16 cellular contexts compared by ENCODE assay signal in the genomic region with DNA sequence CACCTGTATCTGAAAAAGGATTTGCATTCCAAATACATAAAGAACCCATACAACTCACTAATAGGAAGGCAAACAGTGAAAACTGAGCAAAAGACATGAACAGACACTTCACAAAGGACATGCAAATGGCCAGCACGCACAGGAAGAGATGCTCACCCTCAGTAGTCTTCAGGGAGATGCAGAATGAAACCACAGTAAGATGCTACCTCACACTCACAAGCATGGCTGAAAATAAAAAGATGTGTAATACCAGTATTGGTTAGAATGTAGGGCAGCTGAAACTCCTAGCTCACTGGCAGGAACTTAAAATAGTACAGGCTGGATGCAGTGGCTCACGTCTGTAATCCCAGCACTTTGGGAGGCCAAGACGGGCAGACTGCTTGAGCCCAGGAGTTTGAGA.
DNase-seq lines count a peak whose midpoint lies in the region; ATAC-seq, FAIRE-seq and TF ChIP-seq lines count a peak whose summit lies in the region.
"Had no signal": no experiment of that assay in that cellular context is flagged by ENCODE, and none has a peak within 500 bp of the region (broad histone marks: within the 10 kb centered on the region; RNA-seq: fewer than 3 reads in every experiment).

No MANE protein-coding gene starts in this region.

- no peaks in the 10 kb centered on the region for H3K9me3 ChIP-seq in Karpas-422 (ENCODE audit: low read length)
- H3K9me3 ChIP-seq in mammary epithelial cell (replicated peaks; ENCODE audit: insufficient read depth, low read length), result no peaks in the 10 kb centered on the region

- in situ Hi-C loops in mammary epithelial cell (cut with MboI; ENCODE audit: low sequenced_read_pairs in 2 of 2), result loop anchor here in 1 of 2 donors (5.0 to 10.0 kb wide), 2 partner anchors 227 to 389 kb away; no protein-coding TSS in a partner anchor

- ATAC-seq in HG02870 (IDR thresholded peaks at IDR 0.05; ENCODE audit: unreplicated experiment), result peak; percentile 57

- POLR2A ChIA-PET in GM10248 (lab: Yijun Ruan, JAX), result no interaction called here
- POLR2A ChIA-PET in RWPE1 (lab: Yijun Ruan, JAX; ENCODE audit: low non-redundant PET), result no interaction called here

- CTCF ChIA-PET in GM10248 (lab: Yijun Ruan, JAX), result interaction anchor here (1.2 to 3.7 kb wide), 5 partner anchors 8 to 222 kb away, joined by 3 to 16 read pairs (median 13); a partner anchor contains a TSS
- CTCF ChIA-PET in mammary epithelial cell (lab: Charles Lee; ENCODE audit: low non-redundant PET), result no interaction called here
- CTCF ChIA-PET in RWPE1 (lab: Yijun Ruan, JAX), result no interaction called here

- FAIRE-seq in GM19239 (lab: Jason Lieb, UNC), result peak; percentile 87
- FAIRE-seq: HTR-8/SVneo had no signal

- H4K20me1 ChIP-seq in Karpas-422 (ENCODE audit: insufficient read depth, low read depth, low read length) (no peaks in the 10 kb centered on the region), mammary epithelial cell (ENCODE audit: insufficient read depth, low read length) (no peaks in the 10 kb centered on the region)

- H3K36me3 ChIP-seq in Karpas-422 (ENCODE audit: insufficient read depth, low read length) (no peaks in the 10 kb centered on the region), mammary epithelial cell (ENCODE audit: insufficient read depth, low read length) (no peaks in the 10 kb centered on the region)

- no peak overlapping the region for H3K4me3 ChIP-seq in Karpas-422 (ENCODE audit: low read length)
- H3K4me3 ChIP-seq in mammary epithelial cell (replicated peaks in 1 of 3; ENCODE audit: insufficient read depth in 1 of 3, low read depth in 2 of 3, low read length in 3 of 3), result no peak overlapping the region

- H3K27ac ChIP-seq in Karpas-422 (ENCODE audit: low read length), result no peak overlapping the region
- no peak overlapping the region for H3K27ac ChIP-seq in mammary epithelial cell (ENCODE audit: insufficient read depth, low read depth, low read length)
- H3K27ac ChIP-seq in RWPE1, result no peak overlapping the region

- dilution Hi-C loops in mammary epithelial cell (cut with HindIII; ENCODE audit: low sequenced_read_pairs), result loop anchor here (5.0 kb wide), 1 partner anchor 53 kb away; no protein-coding TSS in a partner anchor

- DNase-seq in GM10248 (ENCODE audit: extremely low spot score) (peak; percentile 52), GM19239 (ENCODE audit: insufficient read length, low spot score) (peak; percentile 21), Karpas-422 (peak; percentile 61), A172 (ENCODE audit: low spot score) (no peak), mammary epithelial cell (no peak), RWPE1 (ENCODE audit: low spot score) (no peak), SHP77 (lab: John Stamatoyannopoulos, UW) (no peak)
- DNase-seq: activated CD4-positive, CD25-positive, alpha-beta regulatory T cell treated with anti-CD3 and anti-CD28 coated beads, Interleukin-2, amount 50 U/mL, for 72 hours; AML-193; endodermal cell; NCI-H2171; nephron progenitor cell; SIG-M5; substantia nigra had no signal

- 100% methylated on average over 3 of the region's 3 CpGs for WGBS in mammary epithelial cell (ENCODE audit: low coverage, missing lambda C conversion rate)

- intact Hi-C loops in mammary epithelial cell (cut with micrococcal nuclease), result no loop called here

- H2AFZ ChIP-seq in Karpas-422 (ENCODE audit: low read length) (no peak overlapping the region), mammary epithelial cell (ENCODE audit: low read depth, low read length) (no peak overlapping the region)

- H3K4me2 ChIP-seq in Karpas-422 (ENCODE audit: low read depth, low read length, poor library complexity, severe bottlenecking), result peak overlapping the region; percentile 27
- H3K4me2 ChIP-seq in mammary epithelial cell (ENCODE audit: insufficient read depth, low read depth, low read length), result no peak overlapping the region

- H3K79me2 ChIP-seq in Karpas-422 (ENCODE audit: low read length), result no peaks in the 10 kb centered on the region
- H3K79me2 ChIP-seq in mammary epithelial cell (ENCODE audit: insufficient read depth, low read length), result no peaks in the 10 kb centered on the region

- no peaks in the 10 kb centered on the region for H3K9me2 ChIP-seq in Karpas-422 (replicated peaks; ENCODE audit: insufficient read depth, low read length)

- H3K4me1 ChIP-seq in Karpas-422 (ENCODE audit: low read length) (peaks cover 32% of the 10 kb centered on the region), mammary epithelial cell (ENCODE audit: insufficient read depth, low read length) (no peaks in the 10 kb centered on the region)

- H3K27me3 ChIP-seq in Karpas-422 (ENCODE audit: low read length), result no peaks in the 10 kb centered on the region
- H3K27me3 ChIP-seq in mammary epithelial cell (ENCODE audit: insufficient read depth, low read length), result no peaks in the 10 kb centered on the region

- H3K9ac ChIP-seq in Karpas-422 (ENCODE audit: low read length), result no peak overlapping the region
- no peak overlapping the region for H3K9ac ChIP-seq in mammary epithelial cell (ENCODE audit: insufficient read depth, low read length)

- TF ChIP-seq CTCF in GM10248 (IDR thresholded peaks at IDR 0.05; ENCODE audit: control extremely low read depth, extremely low read depth, low read depth, missing control alignments), result no peak
- TF ChIP-seq CTCF in mammary epithelial cell (conservative IDR thresholded peaks at IDR 0.05 in 1 of 2, IDR thresholded peaks at IDR 0.05 in 1 of 2; ENCODE audit: extremely low read depth in 1 of 2, insufficient read depth in 1 of 2, low read depth in 1 of 2, low read length in 2 of 2), result no peak
- no peak for TF ChIP-seq CTCF in RWPE1 (conservative IDR thresholded peaks at IDR 0.05; ENCODE audit: low read depth)

- BruUV-seq in mammary epithelial cell (replicated peaks; lab: Mats Ljungman, UMichigan), result no TSS peak

Comparison
In these comparisons a context has a peak if more than half of its experiments do, and no peak if none do; other contexts are left out.
1. DNase-seq: peak in GM10248 (single experiment), GM19239 (single experiment) and Karpas-422 (single experiment); none in A172 (single experiment), mammary epithelial cell (single experiment), RWPE1 (single experiment) and SHP77 (0 of 2).